In genomic region chr16:67652578-67653130, GRCh38 we compare ENCODE assay signal across 1 cellular context.
TF ChIP-seq lines count a peak whose summit lies in the region.

No MANE protein-coding gene starts in this region.

TF ChIP-seq in HepG2, 621 proteins besides CTCF, POLR2A, EP300 and RAD21 (continued from another document and continues in another):
- TF ChIP-seq REST (IDR thresholded peaks at IDR 0.05; ENCODE audit: borderline replicate concordance in 1 of 2, low read depth in 1 of 2, low read length in 2 of 2) (peak; percentile 81 to 92), ADNP (CRISPR knock-in tag; IDR thresholded peaks at IDR 0.05) (no peak), TOPORS (CRISPR knock-in tag; IDR thresholded peaks at IDR 0.05) (no peak), ZNF281 (CRISPR knock-in tag; IDR thresholded peaks at IDR 0.05; ENCODE audit: borderline replicate concordance) (peak; percentile 91), GATAD1 (CRISPR knock-in tag; IDR thresholded peaks at IDR 0.05) (no peak), ZNF773 (CRISPR knock-in tag; IDR thresholded peaks at IDR 0.05; ENCODE audit: borderline replicate concordance) (no peak), JARID2 (CRISPR knock-in tag; IDR thresholded peaks at IDR 0.05; ENCODE audit: insufficient replicate concordance) (no peak), ZFP37 (CRISPR knock-in tag; IDR thresholded peaks at IDR 0.05; ENCODE audit: borderline replicate concordance) (no peak), NR0B2 (CRISPR knock-in tag; IDR thresholded peaks at IDR 0.05) (0 out of 2 replicates have a peak, but pooled peaks have one; percentile 52), USF2 (IDR thresholded peaks at IDR 0.05; ENCODE audit: low read depth, low read length) (no peak), USF2 (CRISPR knock-in tag; IDR thresholded peaks at IDR 0.05; ENCODE audit: borderline replicate concordance) (no peak), HES4 (CRISPR knock-in tag; IDR thresholded peaks at IDR 0.05; ENCODE audit: borderline replicate concordance) (peak; percentile 77; the same call in 1 of the 2 replicates), MEIS1 (CRISPR knock-in tag; IDR thresholded peaks at IDR 0.05; ENCODE audit: borderline replicate concordance) (no peak), HNF4A (CRISPR knock-in tag; IDR thresholded peaks at IDR 0.05) (no peak), ZBTB39 (CRISPR knock-in tag; IDR thresholded peaks at IDR 0.05) (no peak), NRL (CRISPR knock-in tag; IDR thresholded peaks at IDR 0.05; ENCODE audit: borderline replicate concordance) (no peak), MED13 (CRISPR knock-in tag; IDR thresholded peaks at IDR 0.05) (no peak), ZNF75D (CRISPR knock-in tag; IDR thresholded peaks at IDR 0.05; ENCODE audit: borderline replicate concordance) (0 out of 2 replicates have a peak, but pooled peaks have one; percentile 56), ELF3 (CRISPR knock-in tag; IDR thresholded peaks at IDR 0.05) (peak; percentile 34; the same call in 1 of the 2 replicates), ZNF850 (CRISPR knock-in tag; conservative IDR thresholded peaks at IDR 0.05) (no peak), THAP11 (CRISPR knock-in tag; IDR thresholded peaks at IDR 0.05) (peak; percentile 30; the same call in 1 of the 2 replicates), ZGPAT (CRISPR knock-in tag; IDR thresholded peaks at IDR 0.05) (no peak; the same call in 1 of the 2 replicates), ZNF253 (CRISPR knock-in tag; IDR thresholded peaks at IDR 0.05; ENCODE audit: borderline replicate concordance) (peak; percentile 87; the same call in 1 of the 2 replicates), AHR (CRISPR knock-in tag; IDR thresholded peaks at IDR 0.05) (0 out of 2 replicates have a peak, but pooled peaks have one; percentile 38), NR2C2 (CRISPR knock-in tag; IDR thresholded peaks at IDR 0.05; ENCODE audit: borderline replicate concordance) (no peak), ZNF143 (CRISPR knock-in tag; IDR thresholded peaks at IDR 0.05) (no peak), SP4 (CRISPR knock-in tag; IDR thresholded peaks at IDR 0.05) (0 out of 2 replicates have a peak, but pooled peaks have one; percentile 23), JDP2 (CRISPR knock-in tag; IDR thresholded peaks at IDR 0.05; ENCODE audit: borderline replicate concordance) (peak; percentile 33; the same call in 1 of the 2 replicates), HBP1 (CRISPR knock-in tag; IDR thresholded peaks at IDR 0.05; ENCODE audit: low read depth) (0 out of 2 replicates have a peak, but pooled peaks have one; percentile 76), LRRFIP1 (CRISPR knock-in tag; conservative IDR thresholded peaks at IDR 0.05) (no peak), TGIF2 (CRISPR knock-in tag; IDR thresholded peaks at IDR 0.05) (peak; percentile 54; the same call in 1 of the 2 replicates), ZNF577 (CRISPR knock-in tag; IDR thresholded peaks at IDR 0.05; ENCODE audit: borderline replicate concordance, low read depth) (no peak), AKNA (CRISPR knock-in tag; IDR thresholded peaks at IDR 0.05; ENCODE audit: borderline replicate concordance) (no peak)
